Comparison of ENCODE assay signal across 23 cellular contexts in the genomic region with DNA sequence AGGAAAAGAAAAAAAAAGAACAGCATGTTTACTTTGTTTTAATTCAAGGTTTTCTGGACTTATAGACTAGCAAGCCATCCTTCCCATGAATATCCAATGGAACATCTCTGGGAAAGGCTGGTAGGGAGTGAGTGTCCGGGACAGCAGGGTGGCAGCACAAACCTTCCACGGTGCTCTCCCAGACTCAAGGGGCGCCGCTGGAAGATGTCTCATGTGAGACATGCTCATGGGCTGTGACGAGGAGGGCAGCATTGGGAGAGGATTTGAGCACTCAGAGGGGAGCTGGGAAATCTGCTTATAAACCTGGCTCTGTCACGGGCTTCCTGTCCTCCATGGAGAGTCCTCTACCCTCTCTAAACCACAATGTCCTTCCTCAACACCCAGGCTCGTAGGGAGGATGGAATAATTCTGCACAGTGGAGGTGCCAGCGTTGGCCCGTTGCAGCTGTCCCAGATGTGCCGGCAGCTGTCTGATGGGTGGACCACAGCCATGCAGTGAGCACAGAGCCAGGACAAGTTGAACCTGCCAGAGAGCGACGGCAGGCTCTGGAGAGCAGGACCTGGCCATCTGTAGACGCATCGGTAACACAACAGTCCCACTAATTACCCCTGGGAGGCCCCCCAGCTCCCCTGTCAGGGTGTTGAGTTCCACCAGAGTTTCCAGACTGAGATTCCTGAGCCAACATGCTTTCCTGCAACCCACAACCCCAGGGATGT.
"Had no signal": no experiment of that assay in that cellular context is flagged by ENCODE, and none has a peak within 500 bp of the region (broad histone marks: within the 10 kb centered on the region; RNA-seq: fewer than 3 reads in every experiment).

No MANE protein-coding gene starts in this region.

- H3K9ac ChIP-seq: parathyroid adenoma had no signal

- H3K36me3 ChIP-seq: left lung, prostate gland, right lobe of liver, suprapubic skin, tibial artery, upper lobe of left lung, vagina had no signal

- H3K27me3 ChIP-seq: foreskin keratinocyte, right lobe of liver, upper lobe of left lung, vagina had no signal

- H3K4me1 ChIP-seq: foreskin keratinocyte, left lung, parathyroid adenoma, prostate gland, right lobe of liver, suprapubic skin, tibial artery, upper lobe of left lung, vagina had no signal

- H3K4me1 Mint-ChIP-seq: immature natural killer cell; nephron; stimulated activated effector memory CD8-positive, alpha-beta T cell treated with anti-CD3 and anti-CD28 coated beads, Interleukin-12 subunit alpha, Interleukin-12 subunit beta, amount 100 ng/mL, for 72 hours had no signal

- H3K27ac Mint-ChIP-seq: endodermal cell; immature natural killer cell; nephron; stimulated activated effector memory CD8-positive, alpha-beta T cell treated with anti-CD3 and anti-CD28 coated beads, Interleukin-12 subunit alpha, Interleukin-12 subunit beta, amount 100 ng/mL, for 72 hours had no signal

- ATAC-seq: foreskin keratinocyte; left lung; right lobe of liver; stimulated activated effector memory CD8-positive, alpha-beta T cell treated with anti-CD3 and anti-CD28 coated beads, Interleukin-12 subunit alpha, Interleukin-12 subunit beta, amount 100 ng/mL, for 72 hours; stimulated activated naive CD8-positive, alpha-beta T cell treated with anti-CD3 and anti-CD28 coated beads, Interleukin-15, Interleukin-2, amounts not matched to agents 100 U/mL and 50 U/mL, for 24 hours had no signal

- H2AFZ ChIP-seq: parathyroid adenoma had no signal

- H3K27ac ChIP-seq: foreskin keratinocyte, left lung, parathyroid adenoma, prostate gland, right lobe of liver, suprapubic skin, tibial artery, upper lobe of left lung, vagina had no signal

- H3K9me3 ChIP-seq: left lung, prostate gland, right lobe of liver, suprapubic skin, tibial artery, upper lobe of left lung, vagina had no signal

- H3K4me3 ChIP-seq: left lung, lung, prostate gland, right lobe of liver, suprapubic skin, tibial artery, upper lobe of left lung, vagina had no signal

- H3K9me3 Mint-ChIP-seq: endodermal cell; nephron; stimulated activated effector memory CD8-positive, alpha-beta T cell treated with anti-CD3 and anti-CD28 coated beads, Interleukin-12 subunit alpha, Interleukin-12 subunit beta, amount 100 ng/mL, for 72 hours had no signal

- H3K36me3 Mint-ChIP-seq: immature natural killer cell; stimulated activated effector memory CD8-positive, alpha-beta T cell treated with anti-CD3 and anti-CD28 coated beads, Interleukin-12 subunit alpha, Interleukin-12 subunit beta, amount 100 ng/mL, for 72 hours had no signal

- DNase-seq: dermis blood vessel endothelial cell; effector CD4-positive, alpha-beta T cell; endodermal cell; erythroblast; foreskin keratinocyte; immature natural killer cell; left lung; mesenchymal stem cell; naive B cell; retina; right lobe of liver; stimulated activated CD4-positive, alpha-beta T cell treated with anti-CD3 and anti-CD28 coated beads, Interleukin-4, amount 100 ng/mL, for 1 hour; stimulated activated CD8-positive, alpha-beta memory T cell treated with anti-CD3 and anti-CD28 coated beads, Interleukin-4, amount 100 ng/mL, for 48 hours; stimulated activated naive CD8-positive, alpha-beta T cell treated with anti-CD3 and anti-CD28 coated beads, Interleukin-15, Interleukin-2, amounts not matched to agents 100 U/mL and 50 U/mL, for 24 hours; tibial artery; upper lobe of left lung had no signal

- H3K4me3 Mint-ChIP-seq: endodermal cell; immature natural killer cell; nephron; stimulated activated effector memory CD8-positive, alpha-beta T cell treated with anti-CD3 and anti-CD28 coated beads, Interleukin-12 subunit alpha, Interleukin-12 subunit beta, amount 100 ng/mL, for 72 hours had no signal
